8 cellular contexts compared by ENCODE assay signal in genomic region chr16:4474192-4474961, GRCh38. TPM values are rescaled to one million over a fixed set of nuclear protein-coding genes. Genes with fewer than 3 reads are reported as not detected.
A peak's percentile ranks its signal among the peaks of the same experiment; 100 is the strongest.
DNase-seq lines count a peak whose midpoint lies in the region; ATAC-seq, FAIRE-seq and TF ChIP-seq lines count a peak whose summit lies in the region.

TSS of gene NMRAL1 (minus strand) at chr16:4474625. CDS start at chr16:4474132, 493 bp downstream.

- H3K27me3 Mint-ChIP-seq in activated B cell treated with CpG ODN at 0.5 μM for 24 hours: no peaks in the 10 kb centered on the region

- H3K4me3 Mint-ChIP-seq in activated B cell treated with CpG ODN at 0.5 μM for 24 hours: peak within 1 kb of the TSS; percentile 83

- peaks cover 4% of the 10 kb centered on the region; the same call in 1 of the 2 replicates for H4K20me1 ChIP-seq in DOHH2 (ENCODE audit: control insufficient read depth, insufficient read depth, low read depth, low read length)

- peaks cover 7% of the 10 kb centered on the region for H3K36me3 Mint-ChIP-seq in activated B cell treated with CpG ODN at 0.5 μM for 24 hours (ENCODE audit: low read depth)

- H3K79me2 ChIP-seq in DOHH2 (ENCODE audit: control insufficient read depth, low read length): peaks cover 73% of the 10 kb centered on the region

- CTCF ChIA-PET in HEK293T (lab: Yijun Ruan, JAX): no interaction called here
- CTCF ChIA-PET in activated B cell treated with CpG ODN at 0.5 μM for 24 hours (lab: Charles Lee): interaction anchor here (1.2 kb wide), 1 partner anchor 31 kb away, joined by 3 read pairs; no protein-coding TSS in a partner anchor

- H3K4me1 Mint-ChIP-seq in activated B cell treated with CpG ODN at 0.5 μM for 24 hours: peaks cover 37% of the 10 kb centered on the region

- no peaks in the 10 kb centered on the region for H3K27me3 ChIP-seq in DOHH2 (ENCODE audit: control insufficient read depth, low read length)
- H3K27me3 ChIP-seq in bronchial epithelial cell (ENCODE audit: control insufficient read depth, insufficient read depth, low read length): no peaks in the 10 kb centered on the region

- H3K27ac ChIP-seq in DOHH2 (ENCODE audit: low read depth, low read length): peak within 1 kb of the TSS; percentile 61

- intact Hi-C loops in activated B cell treated with CpG ODN at 0.5 μM for 24 hours (cut with micrococcal nuclease): loop anchor here (5.0 kb wide), 1 partner anchor 202 kb away; the partner anchor contains the start of gene TFAP4

- peaks cover 34% of the 10 kb centered on the region for H3K4me1 ChIP-seq in DOHH2 (ENCODE audit: control insufficient read depth, low read length)

- no peak for FAIRE-seq in bronchial epithelial cell (lab: Jason Lieb, UNC)

- no peaks in the 10 kb centered on the region for H3K9me3 ChIP-seq in DOHH2 (ENCODE audit: control insufficient read depth, insufficient read depth, low read length)

- H3K27ac Mint-ChIP-seq in activated B cell treated with CpG ODN at 0.5 μM for 24 hours: peak within 1 kb of the TSS; percentile 84

- H3K9me3 Mint-ChIP-seq in activated B cell treated with CpG ODN at 0.5 μM for 24 hours: no peaks in the 10 kb centered on the region

- H3K36me3 ChIP-seq in DOHH2 (ENCODE audit: control insufficient read depth, low read length) (peaks cover 19% of the 10 kb centered on the region), bronchial epithelial cell (ENCODE audit: control insufficient read depth, insufficient read depth, low read length) (no peaks in the 10 kb centered on the region)

- H3K4me3 ChIP-seq in DOHH2 (ENCODE audit: low read length): peak within 1 kb of the TSS; percentile 90
- peak within 1 kb of the TSS; percentile 87 for H3K4me3 ChIP-seq in bronchial epithelial cell (ENCODE audit: low read depth, low read length)

- DNase-seq in HEK293T (ENCODE audit: extremely low spot score) (peak; percentile 63), NCI-H2196 treated with DMSO at 0.1 percent for 48 hours (lab: John Stamatoyannopoulos, UW; ENCODE audit: unreplicated experiment) (peak; percentile 91), activated B cell treated with CpG ODN at 0.5 μM for 24 hours (peak; percentile 75), bronchial epithelial cell (ENCODE audit: low read depth) (peak; percentile 87), iPS-NIHi7 (ENCODE audit: extremely low spot score) (peak; percentile 96), smooth muscle cell of the brain vasculature (ENCODE audit: low read depth, low spot score) (peak; percentile 73), NCI-H524 (lab: John Stamatoyannopoulos, UW) (no peak)

- no peaks in the 10 kb centered on the region for H3K9me2 ChIP-seq in DOHH2 (replicated peaks; ENCODE audit: control insufficient read depth, low read length)

- TF ChIP-seq CTCF in DOHH2 (IDR thresholded peaks at IDR 0.05; ENCODE audit: low read depth, low read length, poor library complexity, severe bottlenecking): no peak
- TF ChIP-seq CTCF in activated B cell treated with CpG ODN at 0.5 μM for 24 hours (IDR thresholded peaks at IDR 0.05): no peak
- no peak for TF ChIP-seq CTCF in bronchial epithelial cell (IDR thresholded peaks at IDR 0.05; ENCODE audit: insufficient read depth, low read length, severe bottlenecking)

- H3F3A ChIP-seq in DOHH2 (ENCODE audit: control insufficient read depth, insufficient read depth): peaks cover 18% of the 10 kb centered on the region

- ATAC-seq in activated B cell treated with CpG ODN at 0.5 μM for 24 hours (ENCODE audit: low read depth): peak; percentile 48

- H3K4me2 ChIP-seq in DOHH2 (ENCODE audit: low read length): peak within 1 kb of the TSS; percentile 80

- POLR2A ChIA-PET in HEK293T (lab: Yijun Ruan, JAX): no interaction called here
- POLR2A ChIA-PET in activated B cell treated with CpG ODN at 0.5 μM for 24 hours (lab: Charles Lee): interaction anchor here (0.5 to 1.6 kb wide), 6 partner anchors 9 to 142 kb away, joined by 3 to 12 read pairs (median 4); partner anchors contain the start of gene CDIP1

TF ChIP-seq in HEK293T, 16 proteins besides CTCF, POLR2A, EP300 and RAD21:
- TF ChIP-seq FOXK2 (IDR thresholded peaks at IDR 0.05) (no peak), TARDBP (IDR thresholded peaks at IDR 0.05) (no peak), ELF4 (IDR thresholded peaks at IDR 0.05) (peak; percentile 74), LEF1 (IDR thresholded peaks at IDR 0.05; ENCODE audit: borderline replicate concordance) (no peak), L3MBTL2 (conservative IDR thresholded peaks at IDR 0.05) (peak; percentile 85)
- TF ChIP-seq, protein P1, sequence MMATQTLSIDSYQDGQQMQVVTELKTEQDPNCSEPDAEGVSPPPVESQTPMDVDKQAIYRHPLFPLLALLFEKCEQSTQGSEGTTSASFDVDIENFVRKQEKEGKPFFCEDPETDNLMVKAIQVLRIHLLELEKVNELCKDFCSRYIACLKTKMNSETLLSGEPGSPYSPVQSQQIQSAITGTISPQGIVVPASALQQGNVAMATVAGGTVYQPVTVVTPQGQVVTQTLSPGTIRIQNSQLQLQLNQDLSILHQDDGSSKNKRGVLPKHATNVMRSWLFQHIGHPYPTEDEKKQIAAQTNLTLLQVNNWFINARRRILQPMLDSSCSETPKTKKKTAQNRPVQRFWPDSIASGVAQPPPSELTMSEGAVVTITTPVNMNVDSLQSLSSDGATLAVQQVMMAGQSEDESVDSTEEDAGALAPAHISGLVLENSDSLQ (IDR thresholded peaks at IDR 0.05): peak; percentile 29; the same call in 1 of the 2 replicates

RNA-seq across cellular contexts. Expression of gene NMRAL1, which starts in this region (rescaled TPM):
- total RNA-seq in activated B cell treated with CpG ODN at 0.5 μM for 24 hours (30.0 and 42.4 TPM in 2 replicates), bronchial epithelial cell (62.7 and 69.4 TPM in 2 replicates)

Comparison
In these comparisons a context has a peak if more than half of its experiments do, and no peak if none do; other contexts are left out.
1. DNase-seq: peak in HEK293T (single experiment), NCI-H2196 treated with DMSO at 0.1 percent for 48 hours (single experiment), activated B cell treated with CpG ODN at 0.5 μM for 24 hours (single experiment), bronchial epithelial cell (single experiment), iPS-NIHi7 (single experiment) and smooth muscle cell of the brain vasculature (single experiment); none in NCI-H524 (0 of 2).